25 cellular contexts compared by ENCODE assay signal in the genomic region with DNA sequence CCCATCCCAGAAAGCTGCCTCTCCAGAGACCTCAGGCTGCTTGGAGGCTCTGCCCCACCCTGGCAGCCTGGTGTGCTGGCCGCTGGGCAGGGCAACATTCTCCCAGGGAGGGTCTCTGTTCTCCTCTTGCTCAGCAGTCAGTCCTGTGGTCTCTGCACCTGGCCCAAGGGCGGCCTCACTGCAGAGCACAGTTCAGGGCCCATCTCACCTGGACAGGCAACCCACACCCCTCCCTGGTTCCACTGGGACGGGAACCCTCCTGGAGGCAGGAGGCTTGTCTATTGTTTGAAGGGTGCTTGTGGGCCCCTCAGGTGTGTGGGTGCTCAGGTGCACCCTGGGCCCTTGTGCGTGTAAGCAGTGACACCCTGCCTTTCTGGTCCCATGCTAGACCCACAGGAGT.
DNase-seq lines count a peak whose midpoint lies in the region; ATAC-seq lines count a peak whose summit lies in the region.
"Had no signal": no experiment of that assay in that cellular context is flagged by ENCODE, and none has a peak within 500 bp of the region (broad histone marks: within the 10 kb centered on the region; RNA-seq: fewer than 3 reads in every experiment).

No MANE protein-coding gene starts in this region.

- DNase-seq in left ventricle myocardium superior, result peak; percentile 15
- no peak for DNase-seq in Right ventricle myocardium superior
- peak; percentile 55 for DNase-seq in mesenteric fat pad (ENCODE audit: low spot score)
- no peak for DNase-seq in stimulated activated naive B cell treated with anti-CD40 and anti-IgM and Interleukin-4, amounts not matched to agents 10 μg/mL and 1 μg/mL and 100 μg/mL, for 72 hours
- DNase-seq in NK-92 treated with Interleukin-12 subunit alpha and Interleukin-12 subunit beta, amount 100 ng/mL, for 24 hours (lab: John Stamatoyannopoulos, UW), result no peak
- DNase-seq in GM03348 (ENCODE audit: low spot score), result no peak
- no peak for DNase-seq in GOT3 (lab: John Stamatoyannopoulos, UW)
- DNase-seq: C1 segment of cervical spinal cord; CD8-positive, alpha-beta memory T cell; DMS 273 treated with DMSO at 0.1 percent for 48 hours; DMS79; EL; GDM1; KG1; MG63; NCI-H1105 treated with DMSO at 0.1 percent for 48 hours; NCI-H146; NCI-H1930; NCI-H2107; NCI-H446; NCI-H524 treated with DMSO at 0.1 percent for 48 hours; NCI-H82; PC-9 had no signal

- H3K9me3 Mint-ChIP-seq in stimulated activated naive B cell treated with anti-CD40 and anti-IgM and Interleukin-4, amounts not matched to agents 10 μg/mL and 1 μg/mL and 100 μg/mL, for 72 hours, result peaks cover 0 to 1% of the 10 kb centered on the region in 2 donors

- intact Hi-C loops in left ventricle myocardium superior (cut with micrococcal nuclease) (no loop called here), Right ventricle myocardium superior (cut with DNase I) (no loop called here)

- peaks cover 19 to 20% of the 10 kb centered on the region in 2 donors for H3K27me3 Mint-ChIP-seq in stimulated activated naive B cell treated with anti-CD40 and anti-IgM and Interleukin-4, amounts not matched to agents 10 μg/mL and 1 μg/mL and 100 μg/mL, for 72 hours

- H3K27ac Mint-ChIP-seq in stimulated activated naive B cell treated with anti-CD40 and anti-IgM and Interleukin-4, amounts not matched to agents 10 μg/mL and 1 μg/mL and 100 μg/mL, for 72 hours, result peak overlapping the region; percentile 25
- H3K27ac Mint-ChIP-seq: CD8-positive, alpha-beta memory T cell had no signal

- ATAC-seq in left ventricle myocardium superior, result no peak
- ATAC-seq in Right ventricle myocardium superior (ENCODE audit: poor library complexity), result no peak
- no peak for ATAC-seq in stimulated activated naive B cell treated with anti-CD40 and anti-IgM and Interleukin-4, amounts not matched to agents 10 μg/mL and 1 μg/mL and 100 μg/mL, for 72 hours (replicated peaks)
- ATAC-seq: HCT116, Right ventricle myocardium inferior had no signal

- H3K4me1 Mint-ChIP-seq in stimulated activated naive B cell treated with anti-CD40 and anti-IgM and Interleukin-4, amounts not matched to agents 10 μg/mL and 1 μg/mL and 100 μg/mL, for 72 hours, result peaks cover 5 to 8% of the 10 kb centered on the region in 2 donors
- H3K4me1 Mint-ChIP-seq: CD8-positive, alpha-beta memory T cell had no signal

- no peaks in the 10 kb centered on the region for H3K36me3 Mint-ChIP-seq in stimulated activated naive B cell treated with anti-CD40 and anti-IgM and Interleukin-4, amounts not matched to agents 10 μg/mL and 1 μg/mL and 100 μg/mL, for 72 hours

- H3K4me3 Mint-ChIP-seq in stimulated activated naive B cell treated with anti-CD40 and anti-IgM and Interleukin-4, amounts not matched to agents 10 μg/mL and 1 μg/mL and 100 μg/mL, for 72 hours, result no peak overlapping the region
- H3K4me3 Mint-ChIP-seq: CD8-positive, alpha-beta memory T cell had no signal

Comparison
In these comparisons a context has a peak if more than half of its experiments do, and no peak if none do; other contexts are left out.
1. DNase-seq: peak in left ventricle myocardium superior (single experiment) and mesenteric fat pad (single experiment); none in Right ventricle myocardium superior (single experiment), stimulated activated naive B cell treated with anti-CD40 and anti-IgM and Interleukin-4, amounts not matched to agents 10 μg/mL and 1 μg/mL and 100 μg/mL, for 72 hours (single experiment), NK-92 treated with Interleukin-12 subunit alpha and Interleukin-12 subunit beta, amount 100 ng/mL, for 24 hours (single experiment), GM03348 (single experiment) and GOT3 (single experiment).